Comparison of ENCODE assay signal across 2 cellular contexts in genomic region chr14:51546099-51546498, GRCh38.
TF ChIP-seq lines count a peak whose summit lies in the region.

No MANE protein-coding gene starts in this region.

TF ChIP-seq in A549, 52 proteins besides CTCF, POLR2A, EP300 and RAD21:
- TF ChIP-seq EHF (CRISPR knock-in tag; IDR thresholded peaks at IDR 0.05) (no peak), CEBPB (IDR thresholded peaks at IDR 0.05) (no peak), NR3C1 (IDR thresholded peaks at IDR 0.05) (no peak), HMGXB4 (CRISPR knock-in tag; IDR thresholded peaks at IDR 0.05; ENCODE audit: borderline replicate concordance) (no peak), SREBF2 (IDR thresholded peaks at IDR 0.05) (no peak), MYC (IDR thresholded peaks at IDR 0.05; ENCODE audit: borderline replicate concordance, low read length) (no peak), CHD4 (IDR thresholded peaks at IDR 0.05; ENCODE audit: borderline replicate concordance) (no peak), JUN (IDR thresholded peaks at IDR 0.05) (no peak), POLR2AphosphoS2 (conservative IDR thresholded peaks at IDR 0.05; ENCODE audit: low read length) (no peak), ZC3H11A (IDR thresholded peaks at IDR 0.05) (no peak), TP53 (CRISPR knock-in tag; IDR thresholded peaks at IDR 0.05) (no peak), CBX8 (IDR thresholded peaks at IDR 0.05) (no peak), RFX5 (IDR thresholded peaks at IDR 0.05) (no peak), HOXB13 (CRISPR knock-in tag; IDR thresholded peaks at IDR 0.05; ENCODE audit: low read depth) (no peak), KDM5A (IDR thresholded peaks at IDR 0.05) (no peak), JUNB (IDR thresholded peaks at IDR 0.05) (no peak)

TF ChIP-seq in endothelial cell of umbilical vein, 7 proteins besides CTCF, POLR2A, EP300 and RAD21:
- TF ChIP-seq JUN (IDR thresholded peaks at IDR 0.05; ENCODE audit: borderline replicate concordance, insufficient read depth, insufficient read length, low read depth) (no peak), MYC (IDR thresholded peaks at IDR 0.05; ENCODE audit: low read depth, low read length) (no peak), EZH2 (IDR thresholded peaks at IDR 0.05; ENCODE audit: borderline replicate concordance, low read depth, low read length, severe bottlenecking) (no peak), FOS (IDR thresholded peaks at IDR 0.05; ENCODE audit: borderline replicate concordance, insufficient read depth, low read length) (no peak), POLR2AphosphoS5 (IDR thresholded peaks at IDR 0.05; ENCODE audit: insufficient read depth, low read depth, low read length) (no peak), GATA2 (IDR thresholded peaks at IDR 0.05; ENCODE audit: insufficient read depth, insufficient read length, low read depth, low read length) (no peak)
- TF ChIP-seq, protein P1, sequence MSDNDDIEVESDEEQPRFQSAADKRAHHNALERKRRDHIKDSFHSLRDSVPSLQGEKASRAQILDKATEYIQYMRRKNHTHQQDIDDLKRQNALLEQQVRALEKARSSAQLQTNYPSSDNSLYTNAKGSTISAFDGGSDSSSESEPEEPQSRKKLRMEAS (IDR thresholded peaks at IDR 0.05; ENCODE audit: insufficient read depth, insufficient read length): no peak
